ENCODE assay signal across 16 cellular contexts in genomic region chr18:31232779-31233424, GRCh38.
"Had no signal": no experiment of that assay in that cellular context is flagged by ENCODE, and none has a peak within 500 bp of the region (broad histone marks: within the 10 kb centered on the region; RNA-seq: fewer than 3 reads in every experiment).

No MANE protein-coding gene starts in this region.

- H3K27me3 Mint-ChIP-seq: activated naive CD8-positive, alpha-beta T cell treated with anti-CD3 and anti-CD28 coated beads, Interleukin-2, amount 10 ng/mL, durations not matched to agents 7 days and 5 days; dendritic cell treated with granulocyte-macrophage colony-stimulating factor and Interleukin-4, amounts not matched to agents 40 ng/mL and 50 ng/mL, for 4 days; effector memory CD8-positive, alpha-beta T cell; memory B cell; natural killer cell treated with Interleukin-12 subunit alpha and Interleukin-12 subunit beta and Interleukin-15 and Interleukin-18, amount 100 ng/mL, for 72 hours had no signal

- ATAC-seq: activated CD4-positive, CD25-positive, alpha-beta regulatory T cell treated with anti-CD3 and anti-CD28 coated beads, Interleukin-2, amount 50 U/mL, for 24 hours; effector memory CD8-positive, alpha-beta T cell; natural killer cell treated with Interleukin-12 subunit alpha and Interleukin-12 subunit beta and Interleukin-15 and Interleukin-18, amount 100 ng/mL, for 72 hours; stimulated activated effector memory CD8-positive, alpha-beta T cell treated with anti-CD3 and anti-CD28 coated beads, Interleukin-12 subunit alpha, Interleukin-12 subunit beta, amount 100 ng/mL, for 72 hours had no signal

- H3K9me3 Mint-ChIP-seq: dendritic cell treated with granulocyte-macrophage colony-stimulating factor and Interleukin-4, amounts not matched to agents 40 ng/mL and 50 ng/mL, for 4 days; memory B cell had no signal

- H3K36me3 ChIP-seq: brain microvascular endothelial cell had no signal

- H3K27me3 ChIP-seq: brain microvascular endothelial cell had no signal

- DNase-seq: activated CD4-positive, alpha-beta T cell treated with anti-CD3 and anti-CD28 coated beads, Interleukin-2, amount 50 U/mL, for 1 hour; activated naive CD4-positive, alpha-beta T cell; activated naive CD8-positive, alpha-beta T cell treated with anti-CD3 and anti-CD28 coated beads, Interleukin-2, amount 10 ng/mL, durations not matched to agents 7 days and 5 days; activated T-cell treated with anti-CD3 and anti-CD28 coated beads for 4 hours; brain microvascular endothelial cell; cerebellar nuclear complex; effector memory CD8-positive, alpha-beta T cell; foreskin melanocyte; immature natural killer cell had no signal

- H3K27ac Mint-ChIP-seq: activated naive CD8-positive, alpha-beta T cell treated with anti-CD3 and anti-CD28 coated beads, Interleukin-2, amount 10 ng/mL, durations not matched to agents 7 days and 5 days; dendritic cell treated with granulocyte-macrophage colony-stimulating factor and Interleukin-4, amounts not matched to agents 40 ng/mL and 50 ng/mL, for 4 days; effector memory CD8-positive, alpha-beta T cell; immature natural killer cell; memory B cell; natural killer cell treated with Interleukin-12 subunit alpha and Interleukin-12 subunit beta and Interleukin-15 and Interleukin-18, amount 100 ng/mL, for 72 hours; stimulated activated effector memory CD8-positive, alpha-beta T cell treated with anti-CD3 and anti-CD28 coated beads, Interleukin-12 subunit alpha, Interleukin-12 subunit beta, amount 100 ng/mL, for 72 hours; T-helper 2 cell treated with Interferon-gamma antibody and Interleukin-4, amounts not matched to agents 5 μg/mL and 100 μg/mL, for 36 hours had no signal

- H3K4me3 Mint-ChIP-seq: activated naive CD8-positive, alpha-beta T cell treated with anti-CD3 and anti-CD28 coated beads, Interleukin-2, amount 10 ng/mL, durations not matched to agents 7 days and 5 days; dendritic cell treated with granulocyte-macrophage colony-stimulating factor and Interleukin-4, amounts not matched to agents 40 ng/mL and 50 ng/mL, for 4 days; effector memory CD8-positive, alpha-beta T cell; immature natural killer cell; memory B cell; natural killer cell treated with Interleukin-12 subunit alpha and Interleukin-12 subunit beta and Interleukin-15 and Interleukin-18, amount 100 ng/mL, for 72 hours; stimulated activated effector memory CD8-positive, alpha-beta T cell treated with anti-CD3 and anti-CD28 coated beads, Interleukin-12 subunit alpha, Interleukin-12 subunit beta, amount 100 ng/mL, for 72 hours; T-helper 2 cell treated with Interferon-gamma antibody and Interleukin-4, amounts not matched to agents 5 μg/mL and 100 μg/mL, for 36 hours had no signal

- H3K27ac ChIP-seq: brain microvascular endothelial cell, epithelial cell of prostate had no signal

- H3K36me3 Mint-ChIP-seq: activated naive CD8-positive, alpha-beta T cell treated with anti-CD3 and anti-CD28 coated beads, Interleukin-2, amount 10 ng/mL, durations not matched to agents 7 days and 5 days; immature natural killer cell; memory B cell; natural killer cell treated with Interleukin-12 subunit alpha and Interleukin-12 subunit beta and Interleukin-15 and Interleukin-18, amount 100 ng/mL, for 72 hours; stimulated activated effector memory CD8-positive, alpha-beta T cell treated with anti-CD3 and anti-CD28 coated beads, Interleukin-12 subunit alpha, Interleukin-12 subunit beta, amount 100 ng/mL, for 72 hours had no signal

- H3K4me1 Mint-ChIP-seq: activated naive CD8-positive, alpha-beta T cell treated with anti-CD3 and anti-CD28 coated beads, Interleukin-2, amount 10 ng/mL, durations not matched to agents 7 days and 5 days; immature natural killer cell; memory B cell; stimulated activated effector memory CD8-positive, alpha-beta T cell treated with anti-CD3 and anti-CD28 coated beads, Interleukin-12 subunit alpha, Interleukin-12 subunit beta, amount 100 ng/mL, for 72 hours had no signal
